ENCODE assay signal across 12 cellular contexts in genomic region chr20:14264869-14265268, GRCh38.
DNase-seq lines count a peak whose midpoint lies in the region; ATAC-seq, FAIRE-seq and TF ChIP-seq lines count a peak whose summit lies in the region.
"Had no signal": no experiment of that assay in that cellular context is flagged by ENCODE, and none has a peak within 500 bp of the region (broad histone marks: within the 10 kb centered on the region; RNA-seq: fewer than 3 reads in every experiment).

No MANE protein-coding gene starts in this region.

- no peaks in the 10 kb centered on the region for H3K36me3 ChIP-seq in Panc1 (ENCODE audit: control insufficient read depth, insufficient read depth, low read length)

- POLR2A ChIA-PET in A549 (lab: Yijun Ruan, JAX) = no interaction called here
- POLR2A ChIA-PET in Panc1 (lab: Charles Lee) = no interaction called here

- ATAC-seq in A549 (peak; percentile 74 to 79), Panc1 (no peak), foreskin keratinocyte (peak; percentile 65), HG03520 (IDR thresholded peaks at IDR 0.05; ENCODE audit: unreplicated experiment) (no peak), GM18505 (IDR thresholded peaks at IDR 0.05; ENCODE audit: unreplicated experiment) (no peak)

- TF ChIP-seq POLR2A in A549 (IDR thresholded peaks at IDR 0.05; ENCODE audit: low read length) (no peak), GM18505 (IDR thresholded peaks at IDR 0.05; ENCODE audit: borderline replicate concordance, extremely low read depth, insufficient read depth, insufficient read length) (no peak)

- no TSS peak for BruUV-seq in Panc1 (replicated peaks; lab: Mats Ljungman, UMichigan)

- intact Hi-C loops in Panc1 (cut with micrococcal nuclease; ENCODE audit: unreplicated experiment) = no loop called here

- H3K4me2 ChIP-seq in A549 = no peak overlapping the region

- no peak overlapping the region for H3K27ac ChIP-seq in A549
- H3K27ac ChIP-seq in Panc1 (ENCODE audit: low read length) = no peak overlapping the region
- no peak overlapping the region for H3K27ac ChIP-seq in foreskin keratinocyte
- H3K27ac ChIP-seq: SK-N-MC had no signal

- CTCF ChIA-PET in A549 (lab: Yijun Ruan, JAX) (interaction anchor here (1.9 to 2.1 kb wide), 3 partner anchors 21 to 123 kb away, joined by 4 to 5 read pairs (median 5); no protein-coding TSS in a partner anchor), Panc1 (lab: Charles Lee) (no interaction called here)

- TF ChIP-seq CTCF in A549 (IDR thresholded peaks at IDR 0.05) (peak; percentile 46; the same call in 2 of the 3 replicates), GM12874 (IDR thresholded peaks at IDR 0.05; ENCODE audit: insufficient read depth, low read depth, low read length) (0 out of 2 replicates have a peak, but pooled peaks have one; percentile 7), Panc1 (IDR thresholded peaks at IDR 0.05) (peak; percentile 26), foreskin keratinocyte (conservative IDR thresholded peaks at IDR 0.05) (peak; percentile 63)

- peak; percentile 48 to 56; a peak in 4 of 5 replicates for TF ChIP-seq RAD21 in A549 (conservative IDR thresholded peaks at IDR 0.05 in 1 of 2, IDR thresholded peaks at IDR 0.05 in 1 of 2)

- DNase-seq in A549 (ENCODE audit: low read depth in 1 of 2, low spot score in 1 of 2) (peak; percentile 7 to 38), Panc1 (ENCODE audit: low read depth, low spot score) (no peak), foreskin keratinocyte (peak in 1 of 2 donors; percentile 35), NCI-H1105 treated with DMSO at 0.1 percent for 48 hours (lab: John Stamatoyannopoulos, UW) (no peak)
- DNase-seq in stimulated activated CD4-positive, alpha-beta T cell treated with anti-CD3 and anti-CD28 coated beads, Interleukin-1b, Interleukin-23, amount 100 ng/mL, for 48 hours = no peak
- DNase-seq: activated gamma-delta T cell treated with Interleukin-2 at 50 U/mL for 16 hours; stimulated activated CD8-positive, alpha-beta memory T cell treated with anti-CD3 and anti-CD28 coated beads, Interleukin-4, amount 100 ng/mL, for 48 hours had no signal

- no peaks in the 10 kb centered on the region for H3K4me1 ChIP-seq in A549
- H3K4me1 ChIP-seq in Panc1 (ENCODE audit: control insufficient read depth, insufficient read depth, low read length) = no peaks in the 10 kb centered on the region
- no peaks in the 10 kb centered on the region for H3K4me1 ChIP-seq in foreskin keratinocyte

- H3K4me3 ChIP-seq in A549 (no peak overlapping the region), Panc1 (ENCODE audit: low read depth in 2 of 2, low read length in 2 of 2) (no peak overlapping the region)
- H3K4me3 ChIP-seq: SK-N-MC had no signal

- TF ChIP-seq EP300 in A549 (IDR thresholded peaks at IDR 0.05) = no peak

- peak; percentile 86 for FAIRE-seq in A549 (lab: Jason Lieb, UNC)
- FAIRE-seq: D721Med had no signal

- in situ Hi-C loops in Panc1 (cut with HindIII; ENCODE audit: low pct_unique_long_range_greater_than_20kb, low sequenced_read_pairs) = no loop called here

- no peaks in the 10 kb centered on the region for H3K9me3 ChIP-seq in A549
- H3K9me3 ChIP-seq in Panc1 (ENCODE audit: control insufficient read depth, insufficient read depth, low read depth, low read length) = no peaks in the 10 kb centered on the region

- H3K27me3 ChIP-seq in Panc1 (ENCODE audit: control insufficient read depth, insufficient read depth, low read length) = no peaks in the 10 kb centered on the region
- no peaks in the 10 kb centered on the region for H3K27me3 ChIP-seq in foreskin keratinocyte

TF ChIP-seq in A549, 52 proteins besides CTCF, POLR2A, EP300 and RAD21:
- TF ChIP-seq HOXA7 (CRISPR knock-in tag; IDR thresholded peaks at IDR 0.05) = no peak
- TF ChIP-seq SMC3 (IDR thresholded peaks at IDR 0.05) = peak; percentile 53; the same call in 1 of the 3 replicates

Comparison
In these comparisons a context has a peak if more than half of its experiments do, and no peak if none do; other contexts are left out.
1. ATAC-seq: peak in A549 (2 of 2) and foreskin keratinocyte (single experiment); none in Panc1 (single experiment), HG03520 (single experiment) and GM18505 (single experiment).
2. DNase-seq: peak in A549 (2 of 2); none in Panc1 (single experiment), NCI-H1105 treated with DMSO at 0.1 percent for 48 hours (single experiment) and stimulated activated CD4-positive, alpha-beta T cell treated with anti-CD3 and anti-CD28 coated beads, Interleukin-1b, Interleukin-23, amount 100 ng/mL, for 48 hours (single experiment).
3. CTCF ChIP-seq: peak in every context shown above with its lines; median percentile 63 in foreskin keratinocyte; 46 in A549; 26 in Panc1; 7 in GM12874.